Comparison of ENCODE assay signal across 8 cellular contexts in the genomic region with DNA sequence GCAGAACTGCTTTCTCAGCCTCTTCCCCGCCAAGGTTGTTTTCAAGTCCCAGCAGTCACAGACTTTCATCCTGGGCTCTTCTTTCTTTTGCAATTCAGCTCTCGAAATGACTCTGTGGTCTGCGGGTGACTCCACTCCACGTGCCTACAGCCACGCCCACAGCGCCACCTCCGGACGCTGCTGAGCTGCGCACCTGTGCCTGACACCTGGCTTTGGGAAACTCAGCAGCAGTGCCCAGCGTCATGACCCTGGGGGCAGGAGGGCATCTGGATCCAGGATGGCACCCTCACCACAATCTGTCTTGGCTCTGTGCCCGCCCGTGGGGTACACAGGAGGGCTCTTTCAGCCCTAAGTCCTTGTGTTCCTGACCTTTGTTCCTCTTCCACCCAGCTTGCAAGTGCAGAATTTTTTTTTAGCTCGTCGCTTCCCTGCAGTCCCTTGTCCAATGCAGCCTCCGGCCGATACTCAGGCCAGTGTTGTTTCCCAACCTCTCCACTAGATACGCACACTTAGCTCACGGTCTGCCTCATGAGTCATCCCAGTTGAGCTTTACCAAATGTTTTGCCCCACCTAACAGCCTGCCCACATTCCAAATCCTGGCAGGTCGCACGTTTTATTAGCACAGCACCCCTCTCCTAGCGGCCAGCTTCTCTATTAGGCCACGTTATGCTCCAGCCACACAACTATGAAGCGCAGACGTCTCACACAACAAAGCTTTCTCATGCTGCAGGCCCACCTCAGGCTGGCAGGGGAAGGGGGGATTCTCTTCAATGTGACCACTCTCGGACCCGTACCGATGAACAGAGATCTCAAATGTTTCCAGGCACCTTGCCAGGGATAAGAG. TPM values are rescaled to one million over a fixed set of nuclear protein-coding genes. Genes with fewer than 3 reads are reported as not detected.
A peak's percentile ranks its signal among the peaks of the same experiment; 100 is the strongest.
DNase-seq lines count a peak whose midpoint lies in the region; ATAC-seq, FAIRE-seq and TF ChIP-seq lines count a peak whose summit lies in the region.

No MANE protein-coding gene starts in this region.

- no peaks in the 10 kb centered on the region for H3K36me3 ChIP-seq in astrocyte (ENCODE audit: insufficient read depth, low read length)

- H3K27me3 Mint-ChIP-seq in T-helper 1 cell treated with Interleukin-12 subunit alpha and Interleukin-12 subunit beta and Interleukin-4 antibody, amounts not matched to agents 30 μg/mL and 1 μg/mL, for 36 hours (ENCODE audit: low read depth): no peaks in the 10 kb centered on the region
- H3K27me3 Mint-ChIP-seq in astrocyte (ENCODE audit: low read depth, unreplicated experiment): no peaks in the 10 kb centered on the region
- no peaks in the 10 kb centered on the region for H3K27me3 Mint-ChIP-seq in stimulated activated naive B cell treated with anti-CD40 and anti-IgM and Interleukin-4, amounts not matched to agents 10 μg/mL and 1 μg/mL and 100 μg/mL, for 72 hours

- peak; percentile 4 for DNase-seq in DMS153 treated with DMSO at 0.1 percent for 48 hours (lab: John Stamatoyannopoulos, UW; ENCODE audit: unreplicated experiment)
- peak; percentile 92 to 95 for DNase-seq in HL-60 (ENCODE audit: low read depth in 1 of 2, low spot score in 1 of 2)
- DNase-seq in astrocyte (ENCODE audit: low read depth): peak; percentile 77
- DNase-seq in left lobe of liver (ENCODE audit: low spot score): peak; percentile 88
- no peak for DNase-seq in stimulated activated naive B cell treated with anti-CD40 and anti-IgM and Interleukin-4, amounts not matched to agents 10 μg/mL and 1 μg/mL and 100 μg/mL, for 72 hours

- peak; percentile 47 for FAIRE-seq in astrocyte (lab: Jason Lieb, UNC)

- peaks cover 52% of the 10 kb centered on the region for H4K20me1 ChIP-seq in astrocyte (ENCODE audit: insufficient read depth, low read length)

- H3K4me3 ChIP-seq in HL-60 (replicated peaks; ENCODE audit: insufficient read depth, low read length) (no peak overlapping the region), astrocyte (ENCODE audit: insufficient read depth, low read depth, low read length) (no peak overlapping the region)

- H3K27ac ChIP-seq in HL-60 (replicated peaks): peak overlapping the region; percentile 79
- peak overlapping the region; percentile 22 for H3K27ac ChIP-seq in astrocyte (ENCODE audit: low read depth, low read length)

- H3K4me3 Mint-ChIP-seq in T-helper 1 cell treated with Interleukin-12 subunit alpha and Interleukin-12 subunit beta and Interleukin-4 antibody, amounts not matched to agents 30 μg/mL and 1 μg/mL, for 36 hours: no peak overlapping the region
- peak overlapping the region; percentile 58 for H3K4me3 Mint-ChIP-seq in astrocyte (ENCODE audit: unreplicated experiment)
- H3K4me3 Mint-ChIP-seq in stimulated activated naive B cell treated with anti-CD40 and anti-IgM and Interleukin-4, amounts not matched to agents 10 μg/mL and 1 μg/mL and 100 μg/mL, for 72 hours: peak overlapping the region in 1 of 2 donors; percentile 10

- peak; percentile 81 for ATAC-seq in left lobe of liver
- ATAC-seq in stimulated activated naive B cell treated with anti-CD40 and anti-IgM and Interleukin-4, amounts not matched to agents 10 μg/mL and 1 μg/mL and 100 μg/mL, for 72 hours (replicated peaks): peak in 1 of 2 donors; percentile 14
- no peak for ATAC-seq in HG03175 (IDR thresholded peaks at IDR 0.05; ENCODE audit: unreplicated experiment)
- ATAC-seq in HG02981 (IDR thresholded peaks at IDR 0.05; ENCODE audit: unreplicated experiment): no peak

- peak overlapping the region; percentile 64 for H3K27ac Mint-ChIP-seq in T-helper 1 cell treated with Interleukin-12 subunit alpha and Interleukin-12 subunit beta and Interleukin-4 antibody, amounts not matched to agents 30 μg/mL and 1 μg/mL, for 36 hours
- peak overlapping the region; percentile 15 for H3K27ac Mint-ChIP-seq in astrocyte (ENCODE audit: unreplicated experiment)
- peak overlapping the region; percentile 47 for H3K27ac Mint-ChIP-seq in stimulated activated naive B cell treated with anti-CD40 and anti-IgM and Interleukin-4, amounts not matched to agents 10 μg/mL and 1 μg/mL and 100 μg/mL, for 72 hours

- peaks cover 15% of the 10 kb centered on the region for H3K36me3 Mint-ChIP-seq in T-helper 1 cell treated with Interleukin-12 subunit alpha and Interleukin-12 subunit beta and Interleukin-4 antibody, amounts not matched to agents 30 μg/mL and 1 μg/mL, for 36 hours (ENCODE audit: low read depth)
- H3K36me3 Mint-ChIP-seq in astrocyte (ENCODE audit: low read depth, unreplicated experiment): peaks cover 5% of the 10 kb centered on the region
- H3K36me3 Mint-ChIP-seq in stimulated activated naive B cell treated with anti-CD40 and anti-IgM and Interleukin-4, amounts not matched to agents 10 μg/mL and 1 μg/mL and 100 μg/mL, for 72 hours: peaks cover 34 to 54% of the 10 kb centered on the region in 2 donors

- H3K4me2 ChIP-seq in astrocyte (ENCODE audit: low read length): peak overlapping the region; percentile 52

- H3K79me2 ChIP-seq in astrocyte (ENCODE audit: insufficient read depth, low read length): peaks cover 35% of the 10 kb centered on the region

- no peaks in the 10 kb centered on the region for H3K9me3 ChIP-seq in astrocyte (ENCODE audit: insufficient read depth, low read depth, low read length)

- peaks cover 29% of the 10 kb centered on the region for H3K4me1 Mint-ChIP-seq in T-helper 1 cell treated with Interleukin-12 subunit alpha and Interleukin-12 subunit beta and Interleukin-4 antibody, amounts not matched to agents 30 μg/mL and 1 μg/mL, for 36 hours (ENCODE audit: low read depth)
- H3K4me1 Mint-ChIP-seq in astrocyte (ENCODE audit: low read depth, unreplicated experiment): peaks cover 31% of the 10 kb centered on the region
- peaks cover 38 to 57% of the 10 kb centered on the region in 2 donors for H3K4me1 Mint-ChIP-seq in stimulated activated naive B cell treated with anti-CD40 and anti-IgM and Interleukin-4, amounts not matched to agents 10 μg/mL and 1 μg/mL and 100 μg/mL, for 72 hours

- H3K9me3 Mint-ChIP-seq in T-helper 1 cell treated with Interleukin-12 subunit alpha and Interleukin-12 subunit beta and Interleukin-4 antibody, amounts not matched to agents 30 μg/mL and 1 μg/mL, for 36 hours: no peaks in the 10 kb centered on the region
- H3K9me3 Mint-ChIP-seq in astrocyte (ENCODE audit: unreplicated experiment): no peaks in the 10 kb centered on the region
- peaks cover 0 to 2% of the 10 kb centered on the region in 2 donors for H3K9me3 Mint-ChIP-seq in stimulated activated naive B cell treated with anti-CD40 and anti-IgM and Interleukin-4, amounts not matched to agents 10 μg/mL and 1 μg/mL and 100 μg/mL, for 72 hours

- no peak overlapping the region for H2AFZ ChIP-seq in astrocyte (ENCODE audit: low read depth, low read length)

- H3K9ac ChIP-seq in astrocyte (ENCODE audit: low read length): peak overlapping the region; percentile 6

- TF ChIP-seq CTCF in HL-60 (IDR thresholded peaks at IDR 0.05; ENCODE audit: insufficient read depth, low read length): peak; percentile 46
- no peak for TF ChIP-seq CTCF in astrocyte (IDR thresholded peaks at IDR 0.05; ENCODE audit: insufficient read depth, low read depth, low read length)

- H3K27me3 ChIP-seq in HL-60 (ENCODE audit: insufficient read depth, poor library complexity, severe bottlenecking) (no peaks in the 10 kb centered on the region), astrocyte (ENCODE audit: insufficient read depth, low read length) (no peaks in the 10 kb centered on the region)

- peaks cover 25% of the 10 kb centered on the region for H3K4me1 ChIP-seq in astrocyte (ENCODE audit: insufficient read depth, low read length)

RNA-seq across cellular contexts. Expression of gene CAPN10, which starts 6.5 kb away (rescaled TPM):
- total RNA-seq in astrocyte (22.7 and 24.9 TPM in 2 replicates), left lobe of liver (13.7 TPM)

RNA-seq across cellular contexts. Expression of gene RNPEPL1, which starts 11.7 kb away (rescaled TPM):
- total RNA-seq in astrocyte (22.7 and 25.2 TPM in 2 replicates), left lobe of liver (40.6 TPM)

RNA-seq across cellular contexts. Expression of gene DUSP28, which starts 19.8 kb away (rescaled TPM):
- total RNA-seq in astrocyte: 3.2 and 4.1 TPM in 2 replicates
- 2.0 TPM for total RNA-seq in left lobe of liver

RNA-seq across cellular contexts. Expression of gene ANKMY1, which starts 22.2 kb away (rescaled TPM):
- total RNA-seq in astrocyte (6.9 and 7.2 TPM in 2 replicates), left lobe of liver (13.1 TPM)

RNA-seq across cellular contexts. Expression of gene GPR35, which starts 45.3 kb away (rescaled TPM):
- total RNA-seq in astrocyte: 0.72 and 0.82 TPM in 2 replicates
- 0.53 TPM for total RNA-seq in left lobe of liver
